In genomic region chr3:129686941-129687340, GRCh38 we compare ENCODE assay signal across 10 cellular contexts.
DNase-seq lines count a peak whose midpoint lies in the region; ATAC-seq lines count a peak whose summit lies in the region.
"Had no signal": no experiment of that assay in that cellular context is flagged by ENCODE, and none has a peak within 500 bp of the region (broad histone marks: within the 10 kb centered on the region; RNA-seq: fewer than 3 reads in every experiment).

No MANE protein-coding gene starts in this region.

- peak overlapping the region; percentile 72 for H3K4me3 ChIP-seq in right cardiac atrium (ENCODE audit: low read length)
- H3K4me3 ChIP-seq in skeletal muscle tissue (ENCODE audit: low read length in 3 of 3) = peak overlapping the region; percentile 23 to 72 (median 55)

- H3K27me3 ChIP-seq in right cardiac atrium (ENCODE audit: control insufficient read depth, insufficient read depth) = no peaks in the 10 kb centered on the region
- H3K27me3 ChIP-seq in skeletal muscle tissue (ENCODE audit: control insufficient read depth in 3 of 3, insufficient read depth in 3 of 3, low read length in 3 of 3) = no peaks in the 10 kb centered on the region

- H3K9me3 ChIP-seq in right cardiac atrium (ENCODE audit: control insufficient read depth, low read length) = no peaks in the 10 kb centered on the region
- H3K9me3 ChIP-seq in skeletal muscle tissue (ENCODE audit: control insufficient read depth in 3 of 3, low read length in 3 of 3) = no peaks in the 10 kb centered on the region

- no peaks in the 10 kb centered on the region for H3K4me1 ChIP-seq in right cardiac atrium (ENCODE audit: control insufficient read depth, insufficient read depth, low read length)
- peaks cover 11 to 29% (median 26%) of the 10 kb centered on the region in 3 donors for H3K4me1 ChIP-seq in skeletal muscle tissue (ENCODE audit: control insufficient read depth in 3 of 3, insufficient read depth in 3 of 3, low read length in 3 of 3)

- no peaks in the 10 kb centered on the region for H3K36me3 ChIP-seq in skeletal muscle tissue (ENCODE audit: control insufficient read depth in 3 of 3, insufficient read depth in 3 of 3, low read length in 3 of 3)

- WGBS in right cardiac atrium = 80% methylated on average over 2 of the region's 2 CpGs

- DNase-seq in LoVo (ENCODE audit: low spot score) = peak; percentile 26
- peak; percentile 42 for DNase-seq in NCI-H82 treated with DMSO at 0.1 percent for 48 hours (lab: John Stamatoyannopoulos, UW; ENCODE audit: unreplicated experiment)
- no peak for DNase-seq in right cardiac atrium
- no peak for DNase-seq in Kasumi-1 (lab: John Stamatoyannopoulos, UW)
- no peak for DNase-seq in stimulated activated CD4-positive, alpha-beta T cell treated with anti-CD3 and anti-CD28 coated beads, Interleukin-2, amount 100 ng/mL, for 24 hours
- no peak for DNase-seq in AG08396 (ENCODE audit: low spot score)
- DNase-seq: natural killer cell, NCI-H524 treated with DMSO at 0.1 percent for 48 hours had no signal

- peak overlapping the region; percentile 63 to 79 (median 69) for H3K9ac ChIP-seq in skeletal muscle tissue (ENCODE audit: low read depth in 1 of 3, low read length in 3 of 3)

- H3K27ac ChIP-seq in right cardiac atrium (ENCODE audit: low read length) = peak overlapping the region; percentile 31
- peak overlapping the region; percentile 92 for H3K27ac ChIP-seq in skeletal muscle tissue (ENCODE audit: low read depth, low read length)

- intact Hi-C loops in right cardiac atrium (cut with DNase I) = no loop called here

- ATAC-seq in right cardiac atrium (peak; percentile 39 to 61), HG03439 (IDR thresholded peaks at IDR 0.05; ENCODE audit: unreplicated experiment) (no peak)
- ATAC-seq: natural killer cell had no signal

Comparison
In these comparisons a context has a peak if more than half of its experiments do, and no peak if none do; other contexts are left out.
1. DNase-seq: peak in LoVo (single experiment) and NCI-H82 treated with DMSO at 0.1 percent for 48 hours (single experiment); none in right cardiac atrium (0 of 3), Kasumi-1 (0 of 2), stimulated activated CD4-positive, alpha-beta T cell treated with anti-CD3 and anti-CD28 coated beads, Interleukin-2, amount 100 ng/mL, for 24 hours (0 of 2) and AG08396 (single experiment).